ENCODE assay signal across 18 cellular contexts in the genomic region with DNA sequence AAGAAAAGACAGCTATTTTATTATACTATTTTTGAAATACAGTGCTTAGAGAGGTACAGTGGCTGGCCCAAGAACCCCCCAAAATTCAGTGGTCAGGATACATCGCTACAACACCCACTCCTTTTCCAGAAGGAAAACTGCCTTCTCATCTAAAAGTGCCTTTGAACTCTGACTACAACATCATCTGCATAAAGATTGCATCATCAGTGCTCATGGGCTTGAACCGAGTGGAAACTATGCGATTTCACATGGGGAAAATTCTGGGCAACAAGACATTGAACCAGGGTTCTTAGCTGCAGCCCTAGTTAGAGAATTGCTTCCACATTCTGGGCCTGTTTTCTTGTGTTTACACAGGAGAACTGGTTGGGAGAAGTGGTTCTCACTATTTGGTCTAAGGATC.
DNase-seq lines count a peak whose midpoint lies in the region; ATAC-seq, FAIRE-seq and TF ChIP-seq lines count a peak whose summit lies in the region.
"Had no signal": no experiment of that assay in that cellular context is flagged by ENCODE, and none has a peak within 500 bp of the region (broad histone marks: within the 10 kb centered on the region; RNA-seq: fewer than 3 reads in every experiment).

No MANE protein-coding gene starts in this region.

- H2AFZ ChIP-seq in HepG2 (ENCODE audit: low read length) (no peak overlapping the region), SK-N-SH (ENCODE audit: low read depth) (no peak overlapping the region)

- H3K27me3 ChIP-seq in right atrium auricular region (no peaks in the 10 kb centered on the region), heart left ventricle (no peaks in the 10 kb centered on the region), HepG2 (ENCODE audit: control insufficient read depth in 1 of 2, insufficient read depth in 2 of 2, low read length in 2 of 2) (no peaks in the 10 kb centered on the region), thoracic aorta (replicated peaks; ENCODE audit: insufficient read depth) (no peaks in the 10 kb centered on the region), esophagus squamous epithelium (peaks cover 0 to 3% (median 0%) of the 10 kb centered on the region in 4 donors), SK-N-SH (ENCODE audit: insufficient read depth) (no peaks in the 10 kb centered on the region)
- H3K27me3 ChIP-seq: brain microvascular endothelial cell had no signal

- H3K36me3 ChIP-seq in right atrium auricular region (no peaks in the 10 kb centered on the region), heart left ventricle (no peaks in the 10 kb centered on the region), HepG2 (replicated peaks in 1 of 2; ENCODE audit: control insufficient read depth in 1 of 2, insufficient read depth in 2 of 2, low read length in 2 of 2) (no peaks in the 10 kb centered on the region), thoracic aorta (no peaks in the 10 kb centered on the region), esophagus squamous epithelium (no peaks in the 10 kb centered on the region), SK-N-SH (replicated peaks in 1 of 2; ENCODE audit: control insufficient read depth in 1 of 2, insufficient read depth in 2 of 2, low read length in 1 of 2) (no peaks in the 10 kb centered on the region)
- H3K36me3 ChIP-seq: brain microvascular endothelial cell had no signal

- H3K4me1 ChIP-seq in right atrium auricular region (peaks cover 0 to 19% of the 10 kb centered on the region in 2 donors), heart left ventricle (peaks cover 0 to 33% (median 8%) of the 10 kb centered on the region in 12 donors), HepG2 (ENCODE audit: insufficient read depth, low read length) (no peaks in the 10 kb centered on the region), thoracic aorta (ENCODE audit: control insufficient read depth in 1 of 2, low read depth in 2 of 2) (peaks cover 10 to 42% of the 10 kb centered on the region in 2 donors), esophagus squamous epithelium (peaks cover 0 to 28% (median 8%) of the 10 kb centered on the region in 3 donors), SK-N-SH (ENCODE audit: control insufficient read depth in 1 of 2, insufficient read depth in 2 of 2, low read depth in 1 of 2, low read length in 1 of 2) (no peaks in the 10 kb centered on the region)
- H3K4me1 ChIP-seq: Caco-2 had no signal

- POLR2A ChIA-PET in HepG2 (lab: Yijun Ruan, JAX), result no interaction called here
- POLR2A ChIA-PET in SK-N-SH (lab: Yijun Ruan, JAX), result no interaction called here

- 65 to 80% (median 76%) methylated on average over 3 of the region's 3 CpGs for WGBS in heart left ventricle, 4 donors
- 0% methylated on average over 3 of the region's 3 CpGs for WGBS in HepG2 (ENCODE audit: low lambda C conversion rate)
- WGBS in esophagus squamous epithelium, 2 donors, result 44 to 47% methylated on average over 3 of the region's 3 CpGs
- WGBS in SK-N-SH (ENCODE audit: low lambda C conversion rate), result 66% methylated on average over 3 of the region's 3 CpGs

- intact Hi-C loops in heart left ventricle (cut with DNase I) (loop anchor here in 1 of 10 donors (10.0 kb wide), 1 partner anchor 76 kb away; no protein-coding TSS in a partner anchor), HepG2 (cut with micrococcal nuclease; ENCODE audit: unreplicated experiment) (no loop called here), esophagus squamous epithelium (cut with DNase I) (no loop called here)

- no peaks in the 10 kb centered on the region for H3K79me2 ChIP-seq in HepG2 (ENCODE audit: insufficient read depth, low read length)
- H3K79me2 ChIP-seq in SK-N-SH (ENCODE audit: insufficient read depth), result no peaks in the 10 kb centered on the region

- peak overlapping the region in 1 of 2 donors; percentile 45 for H3K27ac ChIP-seq in right atrium auricular region
- peak overlapping the region in 1 of 12 donors; percentile 1 for H3K27ac ChIP-seq in heart left ventricle
- H3K27ac ChIP-seq in HepG2 (ENCODE audit: extremely low read length, insufficient read depth, low read length), result no peak overlapping the region
- H3K27ac ChIP-seq in thoracic aorta, result no peak overlapping the region
- peak overlapping the region in 2 of 4 donors; percentile 1 to 10 for H3K27ac ChIP-seq in esophagus squamous epithelium
- no peak overlapping the region for H3K27ac ChIP-seq in SK-N-SH (ENCODE audit: low read depth in 2 of 2, low read length in 1 of 2)
- H3K27ac ChIP-seq: brain microvascular endothelial cell, SK-N-MC had no signal

- ATAC-seq in heart left ventricle (no peak), HepG2 (no peak), thoracic aorta (ENCODE audit: insufficient number of reproducible peaks, low FRiP score, low read depth) (peak; percentile 23)
- ATAC-seq: GM12878; naive thymus-derived CD8-positive, alpha-beta T cell had no signal

- TF ChIP-seq CTCF in right atrium auricular region (IDR thresholded peaks at IDR 0.05) (no peak), heart left ventricle (IDR thresholded peaks at IDR 0.05) (no peak), choroid plexus epithelial cell (conservative IDR thresholded peaks at IDR 0.05; ENCODE audit: low read depth, low read length) (no peak), HepG2 (CRISPR knock-in tag; IDR thresholded peaks at IDR 0.05) (no peak), thoracic aorta (IDR thresholded peaks at IDR 0.05) (no peak), GM13977 (IDR thresholded peaks at IDR 0.05; ENCODE audit: extremely low read depth, insufficient read depth, missing control alignments) (no peak), esophagus squamous epithelium (IDR thresholded peaks at IDR 0.05) (no peak), SK-N-SH (IDR thresholded peaks at IDR 0.05) (no peak)

- no peak for FAIRE-seq in HepG2 (lab: Jason Lieb, UNC)
- FAIRE-seq: GM12878 had no signal

- H3K9ac ChIP-seq in HepG2 (ENCODE audit: insufficient read depth, low read depth, low read length), result no peak overlapping the region
- no peak overlapping the region for H3K9ac ChIP-seq in SK-N-SH

- TF ChIP-seq EP300 in HepG2 (IDR thresholded peaks at IDR 0.05; ENCODE audit: low read depth in 2 of 2, low read length in 2 of 2) (no peak), HepG2 (CRISPR knock-in tag; IDR thresholded peaks at IDR 0.05; ENCODE audit: borderline replicate concordance) (no peak), SK-N-SH (IDR thresholded peaks at IDR 0.05; ENCODE audit: borderline replicate concordance in 1 of 2, low read depth in 1 of 2, low read length in 1 of 2) (no peak)

- peak; percentile 73 for DNase-seq in right atrium auricular region (ENCODE audit: low spot score)
- DNase-seq in heart left ventricle, result no peak
- DNase-seq in choroid plexus epithelial cell (ENCODE audit: low read depth), result peak; percentile 42
- DNase-seq in HepG2 (ENCODE audit: low spot score), result no peak
- DNase-seq in thoracic aorta (ENCODE audit: low spot score), result no peak
- no peak for DNase-seq in GM13977 (ENCODE audit: low spot score)
- no peak for DNase-seq in esophagus squamous epithelium (lab: John Stamatoyannopoulos, UW)
- no peak for DNase-seq in SK-N-SH
- DNase-seq: ACHN; activated CD4-positive, alpha-beta T cell treated with anti-CD3 and anti-CD28 coated beads for 48 hours; activated CD8-positive, alpha-beta memory T cell treated with anti-CD3 and anti-CD28 coated beads, Interleukin-2, amount 50 U/mL, for 48 hours; activated naive CD4-positive, alpha-beta T cell treated with Interleukin-2 at 50 U/mL for 16 hours; brain microvascular endothelial cell; Caco-2; naive thymus-derived CD8-positive, alpha-beta T cell had no signal

- CTCF ChIA-PET in HepG2 (lab: Yijun Ruan, JAX; ENCODE audit: low intra/inter-chr PET ratio, low total read pairs), result no interaction called here
- CTCF ChIA-PET in SK-N-SH (lab: Yijun Ruan, JAX), result no interaction called here

- H3K4me3 ChIP-seq in right atrium auricular region, result no peak overlapping the region
- no peak overlapping the region for H3K4me3 ChIP-seq in heart left ventricle
- H3K4me3 ChIP-seq in choroid plexus epithelial cell (ENCODE audit: low read depth, low read length), result no peak overlapping the region
- H3K4me3 ChIP-seq in HepG2 (replicated peaks in 1 of 3; ENCODE audit: insufficient read depth in 1 of 3, low read depth in 2 of 3, low read length in 3 of 3), result no peak overlapping the region
- no peak overlapping the region for H3K4me3 ChIP-seq in thoracic aorta
- no peak overlapping the region for H3K4me3 ChIP-seq in esophagus squamous epithelium
- H3K4me3 ChIP-seq in SK-N-SH (ENCODE audit: low read depth in 2 of 2, low read length in 1 of 2), result no peak overlapping the region
- H3K4me3 ChIP-seq: GM12878, lung, SK-N-MC had no signal

- TF ChIP-seq POLR2A in heart left ventricle (IDR thresholded peaks at IDR 0.05), result no peak
- TF ChIP-seq POLR2A in HepG2 (IDR thresholded peaks at IDR 0.05; ENCODE audit: insufficient read depth in 1 of 2, low read depth in 2 of 2, low read length in 2 of 2), result no peak
- no peak for TF ChIP-seq POLR2A in esophagus squamous epithelium (IDR thresholded peaks at IDR 0.05)

- 0 out of 2 replicates have a peak, but pooled peaks cover 3% of the 10 kb centered on the region for H4K20me1 ChIP-seq in HepG2 (ENCODE audit: insufficient read depth, low read length)
- no peaks in the 10 kb centered on the region for H4K20me1 ChIP-seq in SK-N-SH (ENCODE audit: insufficient read depth)

- H3K9me3 ChIP-seq in right atrium auricular region, result no peaks in the 10 kb centered on the region
- no peaks in the 10 kb centered on the region for H3K9me3 ChIP-seq in heart left ventricle
- H3K9me3 ChIP-seq in HepG2 (ENCODE audit: low read length), result no peaks in the 10 kb centered on the region
- no peaks in the 10 kb centered on the region for H3K9me3 ChIP-seq in thoracic aorta
- H3K9me3 ChIP-seq in esophagus squamous epithelium, result no peaks in the 10 kb centered on the region
- H3K9me3 ChIP-seq in SK-N-SH, result no peaks in the 10 kb centered on the region
- H3K9me3 ChIP-seq: Caco-2 had no signal

- no peak overlapping the region for H3K4me2 ChIP-seq in HepG2 (ENCODE audit: low read depth, low read length)
- no peak overlapping the region for H3K4me2 ChIP-seq in SK-N-SH

- in situ Hi-C loops in HepG2 (cut with HindIII; ENCODE audit: extremely low pct_ligation_motif_present, low pct_unique_long_range_greater_than_20kb) (no loop called here), GM13977 (cut with MboI; ENCODE audit: low pct_unique_long_range_greater_than_20kb, low sequenced_read_pairs, unreplicated experiment) (no loop called here)

- H3K9me2 ChIP-seq in SK-N-SH, result no peaks in the 10 kb centered on the region

- BruUV-seq in HepG2 (replicated peaks; lab: Mats Ljungman, UMichigan), result no TSS peak

- TF ChIP-seq RAD21 in HepG2 (CRISPR knock-in tag; IDR thresholded peaks at IDR 0.05) (no peak), SK-N-SH (IDR thresholded peaks at IDR 0.05; ENCODE audit: low read length) (no peak)

- no peaks in the 10 kb centered on the region for H3F3A ChIP-seq in SK-N-SH (replicated peaks; ENCODE audit: insufficient read depth)

TF ChIP-seq in HepG2, 621 proteins besides CTCF, POLR2A, EP300 and RAD21 (continues in another document):
- TF ChIP-seq CEBPG (CRISPR knock-in tag; IDR thresholded peaks at IDR 0.05) (0 out of 2 replicates have a peak, but pooled peaks have one; percentile 21), ZNF713 (CRISPR knock-in tag; IDR thresholded peaks at IDR 0.05) (no peak)

Comparison
In these comparisons a context has a peak if more than half of its experiments do, and no peak if none do; other contexts are left out.
1. DNase-seq: peak in right atrium auricular region (single experiment) and choroid plexus epithelial cell (single experiment); none in heart left ventricle (0 of 5), HepG2 (single experiment), thoracic aorta (single experiment), GM13977 (single experiment), esophagus squamous epithelium (single experiment) and SK-N-SH (single experiment).